In genomic region chr12:30970559-30971202, GRCh38 we compare ENCODE assay signal across 19 cellular contexts. TPM values are rescaled to one million over a fixed set of nuclear protein-coding genes. Genes with fewer than 3 reads are reported as not detected.
A peak's percentile ranks its signal among the peaks of the same experiment; 100 is the strongest.
DNase-seq lines count a peak whose midpoint lies in the region; ATAC-seq and TF ChIP-seq lines count a peak whose summit lies in the region.
"Had no signal": no experiment of that assay in that cellular context is flagged by ENCODE, and none has a peak within 500 bp of the region (broad histone marks: within the 10 kb centered on the region; RNA-seq: fewer than 3 reads in every experiment).

No MANE protein-coding gene starts in this region.

- H3K36me3 Mint-ChIP-seq in brain = peaks cover 26% of the 10 kb centered on the region
- H3K36me3 Mint-ChIP-seq: memory B cell; stimulated activated effector memory CD8-positive, alpha-beta T cell treated with anti-CD3 and anti-CD28 coated beads, Interleukin-12 subunit alpha, Interleukin-12 subunit beta, amount 100 ng/mL, for 72 hours had no signal

- H3K4me1 ChIP-seq in uterus = no peaks in the 10 kb centered on the region

- H3K27me3 Mint-ChIP-seq in brain = no peaks in the 10 kb centered on the region

- no peak overlapping the region for H3K4me3 Mint-ChIP-seq in brain
- H3K4me3 Mint-ChIP-seq: memory B cell; stimulated activated effector memory CD8-positive, alpha-beta T cell treated with anti-CD3 and anti-CD28 coated beads, Interleukin-12 subunit alpha, Interleukin-12 subunit beta, amount 100 ng/mL, for 72 hours had no signal

- H3K27ac Mint-ChIP-seq in brain = peak overlapping the region in 4 of 5 experiments; percentile 38 to 83 (median 58)
- H3K27ac Mint-ChIP-seq: activated T-helper 2 cell treated with anti-CD3 and anti-CD28 coated beads, Interferon-gamma antibody, Interleukin-2, Interleukin-4, amounts not matched to agents 10 μg/mL and 5 μg/mL and 100 μg/mL, durations not matched to agents 14 hours and 24 hours and 36 hours; memory B cell; stimulated activated effector memory CD8-positive, alpha-beta T cell treated with anti-CD3 and anti-CD28 coated beads, Interleukin-12 subunit alpha, Interleukin-12 subunit beta, amount 100 ng/mL, for 72 hours had no signal

- no peak for TF ChIP-seq POLR2A in uterus (IDR thresholded peaks at IDR 0.05)

- no peaks in the 10 kb centered on the region for H3K9me3 Mint-ChIP-seq in brain
- H3K9me3 Mint-ChIP-seq: activated T-helper 2 cell treated with anti-CD3 and anti-CD28 coated beads, Interferon-gamma antibody, Interleukin-2, Interleukin-4, amounts not matched to agents 10 μg/mL and 5 μg/mL and 100 μg/mL, durations not matched to agents 14 hours and 24 hours and 36 hours; memory B cell; stimulated activated effector memory CD8-positive, alpha-beta T cell treated with anti-CD3 and anti-CD28 coated beads, Interleukin-12 subunit alpha, Interleukin-12 subunit beta, amount 100 ng/mL, for 72 hours had no signal

- ATAC-seq in GM21528 (IDR thresholded peaks at IDR 0.05; ENCODE audit: low FRiP score, unreplicated experiment) (no peak), left lobe of liver (no peak)
- ATAC-seq: Panc1; stimulated activated effector memory CD8-positive, alpha-beta T cell treated with anti-CD3 and anti-CD28 coated beads, Interleukin-12 subunit alpha, Interleukin-12 subunit beta, amount 100 ng/mL, for 72 hours had no signal

- H3K36me3 ChIP-seq in MG63 (no peaks in the 10 kb centered on the region), uterus (no peaks in the 10 kb centered on the region)

- intact Hi-C loops in uterus (cut with DNase I; ENCODE audit: low total_unique reads) = loop anchor here (10.0 kb wide), 1 partner anchor 384 kb away; no protein-coding TSS in a partner anchor

- H3K4me1 Mint-ChIP-seq in brain = peaks cover 54% of the 10 kb centered on the region
- H3K4me1 Mint-ChIP-seq: memory B cell; stimulated activated effector memory CD8-positive, alpha-beta T cell treated with anti-CD3 and anti-CD28 coated beads, Interleukin-12 subunit alpha, Interleukin-12 subunit beta, amount 100 ng/mL, for 72 hours had no signal

- H3K27ac ChIP-seq in uterus = no peak overlapping the region

- TF ChIP-seq CTCF in AG09319 (IDR thresholded peaks at IDR 0.05; ENCODE audit: low read depth, low read length) (no peak), brain (conservative IDR thresholded peaks at IDR 0.05) (no peak), uterus (IDR thresholded peaks at IDR 0.05) (no peak)

- H3K9me3 ChIP-seq in MG63 = no peaks in the 10 kb centered on the region
- no peaks in the 10 kb centered on the region for H3K9me3 ChIP-seq in uterus

- H3K27me3 ChIP-seq in MG63 (no peaks in the 10 kb centered on the region), uterus (no peaks in the 10 kb centered on the region)

- DNase-seq in AG09319 (ENCODE audit: extremely low read depth, low read depth) = peak; percentile 22
- DNase-seq in MG63 = peak; percentile 84
- peak; percentile 48 for DNase-seq in iPS-NIHi11 (ENCODE audit: low spot score)
- DNase-seq in uterus = no peak
- no peak for DNase-seq in HuH-7 (ENCODE audit: low spot score)
- no peak for DNase-seq in left lobe of liver (ENCODE audit: low spot score)
- DNase-seq: activated CD4-positive, alpha-beta T cell treated with anti-CD3 and anti-CD28 coated beads for 48 hours; HCEC 1CT; IMR-90; NCI-H187 treated with DMSO at 0.1 percent for 48 hours; stimulated activated CD4-positive, alpha-beta T cell treated with anti-CD3 and anti-CD28 coated beads, Interleukin-2, amount 100 ng/mL, for 48 hours had no signal

- H3K4me3 ChIP-seq in MG63 (no peak overlapping the region), uterus (no peak overlapping the region)

RNA-seq across cellular contexts. Expression of gene TSPAN11, which starts 44.1 kb away (rescaled TPM):
- total RNA-seq in MG63 (2014; rRNA removed; shearing (Covaris generic); ENCODE audit: low replicate concordance) = 1.0 and 1.2 TPM in 2 replicates
- 5.6 TPM for polyA plus RNA-seq in brain (ENCODE audit: insufficient read depth, low read depth, low replicate concordance)
- 1 to 10 TPM in 1 of 4 donors, under 1 TPM in 3; 0.51 to 9.4 (median 0.88) TPM for total RNA-seq in uterus
- 0.93 TPM for total RNA-seq in left lobe of liver
- total RNA-seq: activated T-helper 2 cell treated with anti-CD3 and anti-CD28 coated beads, Interferon-gamma antibody, Interleukin-2, Interleukin-4, amounts not matched to agents 10 μg/mL and 5 μg/mL and 100 μg/mL, durations not matched to agents 14 hours and 24 hours and 36 hours; Daoy; T-helper 1 cell treated with Interleukin-12 subunit alpha and Interleukin-12 subunit beta and Interleukin-4 antibody, amounts not matched to agents 30 ng/mL and 1 ng/mL, for 36 hours had no signal

Comparison
In these comparisons a context has a peak if more than half of its experiments do, and no peak if none do; other contexts are left out.
1. DNase-seq: peak in AG09319 (single experiment), MG63 (single experiment) and iPS-NIHi11 (single experiment); none in uterus (0 of 2), HuH-7 (single experiment) and left lobe of liver (single experiment).